In the genomic region with DNA sequence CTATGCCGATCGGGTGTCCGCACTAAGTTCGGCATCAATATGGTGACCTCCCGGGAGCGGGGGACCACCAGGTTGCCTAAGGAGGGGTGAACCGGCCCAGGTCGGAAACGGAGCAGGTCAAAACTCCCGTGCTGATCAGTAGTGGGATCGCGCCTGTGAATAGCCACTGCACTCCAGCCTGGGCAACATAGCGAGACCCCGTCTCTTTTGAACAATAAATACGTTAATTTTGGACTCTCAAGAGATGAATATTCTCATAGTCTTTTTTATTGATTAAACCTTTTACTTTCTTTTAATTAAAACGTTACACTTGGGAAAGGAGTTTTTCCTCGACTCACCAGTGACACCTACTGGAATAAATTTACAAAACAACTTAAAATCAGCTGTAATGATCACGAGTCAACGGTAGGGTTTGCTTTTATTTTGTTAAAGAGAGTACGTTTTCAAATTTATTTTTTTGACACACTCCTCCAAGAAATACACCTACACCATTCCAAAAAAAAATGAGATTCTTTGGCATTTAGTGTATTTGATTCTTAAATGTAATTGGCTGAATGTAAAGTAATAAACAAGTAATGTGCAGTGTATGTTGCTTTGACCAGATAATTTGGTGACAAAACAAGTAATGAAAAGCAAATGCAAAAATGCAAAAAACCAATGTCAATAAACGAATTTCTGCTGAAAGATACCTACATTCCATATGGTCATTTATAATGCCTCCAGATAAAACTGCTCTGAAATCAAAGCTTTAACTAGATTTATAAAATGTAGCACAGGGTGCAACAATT, we compare ENCODE assay signal across 1 cellular context.
A peak's percentile ranks its signal among the peaks of the same experiment; 100 is the strongest.
TF ChIP-seq lines count a peak whose summit lies in the region.

No MANE protein-coding gene starts in this region.

TF ChIP-seq in K562, 482 proteins besides CTCF, POLR2A, EP300 and RAD21 (continued from another document and continues in another):
- TF ChIP-seq MITF (IDR thresholded peaks at IDR 0.05) (no peak; the same call in 1 of the 2 replicates), RBM14 (IDR thresholded peaks at IDR 0.05; ENCODE audit: borderline replicate concordance, insufficient read depth, low read depth, low read length) (no peak), NEUROD1 (IDR thresholded peaks at IDR 0.05; ENCODE audit: borderline replicate concordance, low read depth, low read length, partially characterized antibody) (no peak), C11orf30 (IDR thresholded peaks at IDR 0.05; ENCODE audit: low read depth) (no peak), RBM22 (IDR thresholded peaks at IDR 0.05; ENCODE audit: low read depth, low read length, poor library complexity, severe bottlenecking) (no peak), ZNF609 (CRISPR knock-in tag; IDR thresholded peaks at IDR 0.05; ENCODE audit: borderline replicate concordance) (no peak), EZH2 (IDR thresholded peaks at IDR 0.05; ENCODE audit: borderline replicate concordance, low read depth, low read length) (no peak), CREB3 (tag; conservative IDR thresholded peaks at IDR 0.05; ENCODE audit: low read depth) (0 out of 2 replicates have a peak, but pooled peaks have one; percentile 5), PRPF4 (IDR thresholded peaks at IDR 0.05; ENCODE audit: insufficient read depth, low read depth, low read length, poor library complexity, severe bottlenecking) (no peak), WHSC1 (IDR thresholded peaks at IDR 0.05; ENCODE audit: low read length) (no peak), TFAM (CRISPR knock-in tag; conservative IDR thresholded peaks at IDR 0.05) (no peak), POLR2H (tag; IDR thresholded peaks at IDR 0.05; ENCODE audit: low read depth) (peak; percentile 99), PHF21A (IDR thresholded peaks at IDR 0.05; ENCODE audit: borderline replicate concordance, low read depth) (no peak), KHSRP (IDR thresholded peaks at IDR 0.05) (no peak), GTF2B (IDR thresholded peaks at IDR 0.05; ENCODE audit: extremely low read depth, insufficient read length) (no peak), CREB5 (CRISPR knock-in tag; IDR thresholded peaks at IDR 0.05) (no peak), KDM2B (CRISPR knock-in tag; IDR thresholded peaks at IDR 0.05) (no peak), ZBTB26 (CRISPR knock-in tag; IDR thresholded peaks at IDR 0.05) (no peak), ZNF140 (CRISPR knock-in tag; IDR thresholded peaks at IDR 0.05) (no peak), PYGO2 (tag; IDR thresholded peaks at IDR 0.05) (no peak), SFPQ (IDR thresholded peaks at IDR 0.05; ENCODE audit: low read depth, low read length) (no peak), TAF9B (IDR thresholded peaks at IDR 0.05; ENCODE audit: partially characterized antibody) (no peak), MXI1 (IDR thresholded peaks at IDR 0.05; ENCODE audit: low read depth, low read length) (no peak), ZKSCAN8 (CRISPR knock-in tag; IDR thresholded peaks at IDR 0.05) (0 out of 2 replicates have a peak, but pooled peaks have one; percentile 36)
- TF ChIP-seq, protein P1, sequence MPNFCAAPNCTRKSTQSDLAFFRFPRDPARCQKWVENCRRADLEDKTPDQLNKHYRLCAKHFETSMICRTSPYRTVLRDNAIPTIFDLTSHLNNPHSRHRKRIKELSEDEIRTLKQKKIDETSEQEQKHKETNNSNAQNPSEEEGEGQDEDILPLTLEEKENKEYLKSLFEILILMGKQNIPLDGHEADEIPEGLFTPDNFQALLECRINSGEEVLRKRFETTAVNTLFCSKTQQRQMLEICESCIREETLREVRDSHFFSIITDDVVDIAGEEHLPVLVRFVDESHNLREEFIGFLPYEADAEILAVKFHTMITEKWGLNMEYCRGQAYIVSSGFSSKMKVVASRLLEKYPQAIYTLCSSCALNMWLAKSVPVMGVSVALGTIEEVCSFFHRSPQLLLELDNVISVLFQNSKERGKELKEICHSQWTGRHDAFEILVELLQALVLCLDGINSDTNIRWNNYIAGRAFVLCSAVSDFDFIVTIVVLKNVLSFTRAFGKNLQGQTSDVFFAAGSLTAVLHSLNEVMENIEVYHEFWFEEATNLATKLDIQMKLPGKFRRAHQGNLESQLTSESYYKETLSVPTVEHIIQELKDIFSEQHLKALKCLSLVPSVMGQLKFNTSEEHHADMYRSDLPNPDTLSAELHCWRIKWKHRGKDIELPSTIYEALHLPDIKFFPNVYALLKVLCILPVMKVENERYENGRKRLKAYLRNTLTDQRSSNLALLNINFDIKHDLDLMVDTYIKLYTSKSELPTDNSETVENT (CRISPR knock-in tag; IDR thresholded peaks at IDR 0.05) = no peak
- TF ChIP-seq, protein P2, sequence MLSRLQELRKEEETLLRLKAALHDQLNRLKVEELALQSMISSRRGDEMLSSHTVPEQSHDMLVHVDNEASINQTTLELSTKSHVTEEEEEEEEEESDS (CRISPR knock-in tag; IDR thresholded peaks at IDR 0.05) = no peak
- TF ChIP-seq, protein P3, sequence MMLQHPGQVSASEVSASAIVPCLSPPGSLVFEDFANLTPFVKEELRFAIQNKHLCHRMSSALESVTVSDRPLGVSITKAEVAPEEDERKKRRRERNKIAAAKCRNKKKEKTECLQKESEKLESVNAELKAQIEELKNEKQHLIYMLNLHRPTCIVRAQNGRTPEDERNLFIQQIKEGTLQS (IDR thresholded peaks at IDR 0.05) = no peak
- TF ChIP-seq, protein P3 (CRISPR knock-in tag; conservative IDR thresholded peaks at IDR 0.05) = peak; percentile 19; the same call in 1 of the 2 replicates
- TF ChIP-seq, protein P4, sequence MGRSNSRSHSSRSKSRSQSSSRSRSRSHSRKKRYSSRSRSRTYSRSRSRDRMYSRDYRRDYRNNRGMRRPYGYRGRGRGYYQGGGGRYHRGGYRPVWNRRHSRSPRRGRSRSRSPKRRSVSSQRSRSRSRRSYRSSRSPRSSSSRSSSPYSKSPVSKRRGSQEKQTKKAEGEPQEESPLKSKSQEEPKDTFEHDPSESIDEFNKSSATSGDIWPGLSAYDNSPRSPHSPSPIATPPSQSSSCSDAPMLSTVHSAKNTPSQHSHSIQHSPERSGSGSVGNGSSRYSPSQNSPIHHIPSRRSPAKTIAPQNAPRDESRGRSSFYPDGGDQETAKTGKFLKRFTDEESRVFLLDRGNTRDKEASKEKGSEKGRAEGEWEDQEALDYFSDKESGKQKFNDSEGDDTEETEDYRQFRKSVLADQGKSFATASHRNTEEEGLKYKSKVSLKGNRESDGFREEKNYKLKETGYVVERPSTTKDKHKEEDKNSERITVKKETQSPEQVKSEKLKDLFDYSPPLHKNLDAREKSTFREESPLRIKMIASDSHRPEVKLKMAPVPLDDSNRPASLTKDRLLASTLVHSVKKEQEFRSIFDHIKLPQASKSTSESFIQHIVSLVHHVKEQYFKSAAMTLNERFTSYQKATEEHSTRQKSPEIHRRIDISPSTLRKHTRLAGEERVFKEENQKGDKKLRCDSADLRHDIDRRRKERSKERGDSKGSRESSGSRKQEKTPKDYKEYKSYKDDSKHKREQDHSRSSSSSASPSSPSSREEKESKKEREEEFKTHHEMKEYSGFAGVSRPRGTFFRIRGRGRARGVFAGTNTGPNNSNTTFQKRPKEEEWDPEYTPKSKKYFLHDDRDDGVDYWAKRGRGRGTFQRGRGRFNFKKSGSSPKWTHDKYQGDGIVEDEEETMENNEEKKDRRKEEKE (IDR thresholded peaks at IDR 0.05; ENCODE audit: borderline replicate concordance in 1 of 2, control insufficient read depth in 1 of 2, low read depth in 2 of 2, low read length in 1 of 2) = no peak
